In the genomic region with DNA sequence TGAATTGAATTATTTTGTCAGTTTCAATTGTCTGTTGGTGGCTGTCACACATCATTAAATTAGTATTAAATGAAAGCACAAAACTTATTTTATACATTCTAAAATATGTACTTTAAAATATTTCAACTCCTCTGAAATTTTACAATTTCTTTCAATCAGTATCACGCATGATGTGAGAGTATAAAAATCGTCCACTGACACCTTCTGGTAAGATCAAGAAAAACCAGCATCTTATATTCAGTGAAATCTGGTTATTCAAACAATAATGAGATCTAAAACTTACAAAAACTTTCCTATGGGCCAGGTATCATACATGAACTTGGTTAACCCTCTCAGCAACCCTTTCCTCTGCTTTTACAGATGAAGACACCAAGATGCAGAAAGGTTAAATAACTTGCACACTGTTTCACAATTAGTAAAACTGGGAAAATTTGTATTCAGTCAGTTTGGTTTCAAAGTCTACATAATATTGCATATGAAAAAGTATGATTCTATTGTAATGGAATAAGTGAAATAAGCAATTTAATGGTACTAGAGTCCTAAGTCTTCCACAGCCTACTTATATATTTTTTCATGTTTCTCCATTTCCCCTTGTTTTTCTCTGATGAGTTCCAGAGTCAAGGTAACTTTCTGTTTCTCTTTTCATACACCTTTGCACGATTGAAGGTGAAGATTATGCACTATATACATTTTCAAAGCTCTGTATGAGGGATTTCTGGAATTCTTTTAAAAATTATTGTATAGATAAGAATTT, we compare ENCODE assay signal across 14 cellular contexts. TPM values are rescaled to one million over a fixed set of nuclear protein-coding genes. Genes with fewer than 3 reads are reported as not detected.
A peak's percentile ranks its signal among the peaks of the same experiment; 100 is the strongest.
DNase-seq lines count a peak whose midpoint lies in the region; FAIRE-seq and TF ChIP-seq lines count a peak whose summit lies in the region.
"Had no signal": no experiment of that assay in that cellular context is flagged by ENCODE, and none has a peak within 500 bp of the region (broad histone marks: within the 10 kb centered on the region; RNA-seq: fewer than 3 reads in every experiment).

No MANE protein-coding gene starts in this region.

- POLR2A ChIA-PET in A673 (lab: Charles Lee; ENCODE audit: low non-redundant PET) = no interaction called here

- H3K27ac ChIP-seq in A673 (ENCODE audit: low read depth, low read length, poor library complexity, severe bottlenecking) = no peak overlapping the region
- H3K27ac ChIP-seq: SK-N-MC, spleen had no signal

- no peaks in the 10 kb centered on the region for H3K36me3 ChIP-seq in A673 (ENCODE audit: insufficient read depth, low read length, poor library complexity, severe bottlenecking)
- H3K36me3 ChIP-seq: spleen had no signal

- CTCF ChIA-PET in A673 (lab: Charles Lee) = no interaction called here

- H3K4me1 ChIP-seq in A673 (ENCODE audit: insufficient read depth, low read length, poor library complexity, severe bottlenecking) = peaks cover 4% of the 10 kb centered on the region

- H3K9me3 ChIP-seq in A673 (ENCODE audit: low read depth, low read length, poor library complexity, severe bottlenecking) = no peaks in the 10 kb centered on the region
- H3K9me3 ChIP-seq: spleen had no signal

- intact Hi-C loops in A673 (cut with micrococcal nuclease; ENCODE audit: unreplicated experiment) = no loop called here

- TF ChIP-seq CTCF in A673 (conservative IDR thresholded peaks at IDR 0.05; ENCODE audit: low read depth, low read length) (peak; percentile 37; the same call in 1 of the 2 replicates), D721Med (IDR thresholded peaks at IDR 0.05; ENCODE audit: insufficient read depth, missing control alignments) (peak; percentile 30), fibroblast of pulmonary artery (IDR thresholded peaks at IDR 0.05; ENCODE audit: low read length, missing control alignments) (peak; percentile 20)

- no peaks in the 10 kb centered on the region for H3K27me3 ChIP-seq in A673 (replicated peaks; ENCODE audit: insufficient read depth, low read depth, low read length, poor library complexity)
- H3K27me3 ChIP-seq: spleen had no signal

- H3K4me3 ChIP-seq in A673 (ENCODE audit: low read depth, low read length, poor library complexity, severe bottlenecking) = no peak overlapping the region
- no peak overlapping the region for H3K4me3 ChIP-seq in fibroblast of pulmonary artery (replicated peaks; ENCODE audit: low read depth, low read length)
- H3K4me3 ChIP-seq: SK-N-MC, spleen had no signal

- peak; percentile 8 for DNase-seq in A673 (ENCODE audit: low spot score)
- DNase-seq in D721Med (ENCODE audit: insufficient read length, low spot score) = no peak
- DNase-seq in RCC 7860 (ENCODE audit: low spot score) = no peak
- DNase-seq in fibroblast of pulmonary artery (ENCODE audit: low read depth) = peak; percentile 16
- DNase-seq in SW 1271 (lab: John Stamatoyannopoulos, UW) = no peak
- no peak for DNase-seq in 8988T
- DNase-seq in activated CD4-positive, CD25-positive, alpha-beta regulatory T cell (lab: John Stamatoyannopoulos, UW) = no peak
- DNase-seq in foreskin melanocyte = no peak
- DNase-seq: aorta, COR-L47, islet precursor cell, NCI-H226, spleen had no signal

- FAIRE-seq in D721Med (lab: Jason Lieb, UNC) (no peak), RCC 7860 (lab: Jason Lieb, UNC) (peak; percentile 22)

- BruUV-seq in A673 (replicated peaks; lab: Mats Ljungman, UMichigan) = no TSS peak

RNA-seq across cellular contexts. Expression of a gene that starts 58.7 kb away (rescaled TPM):
- 2.6 and 2.8 TPM in 2 replicates for total RNA-seq in A673 (2021)

Comparison
In these comparisons a context has a peak if more than half of its experiments do, and no peak if none do; other contexts are left out.
1. DNase-seq: peak in A673 (single experiment) and fibroblast of pulmonary artery (single experiment); none in D721Med (single experiment), RCC 7860 (single experiment), SW 1271 (0 of 2), 8988T (single experiment), activated CD4-positive, CD25-positive, alpha-beta regulatory T cell (0 of 4) and foreskin melanocyte (single experiment).
2. Peak in every context shown above with its lines, with median percentiles within 50 percentile points of each other: CTCF ChIP-seq.